12 cellular contexts compared by ENCODE assay signal in the genomic region with DNA sequence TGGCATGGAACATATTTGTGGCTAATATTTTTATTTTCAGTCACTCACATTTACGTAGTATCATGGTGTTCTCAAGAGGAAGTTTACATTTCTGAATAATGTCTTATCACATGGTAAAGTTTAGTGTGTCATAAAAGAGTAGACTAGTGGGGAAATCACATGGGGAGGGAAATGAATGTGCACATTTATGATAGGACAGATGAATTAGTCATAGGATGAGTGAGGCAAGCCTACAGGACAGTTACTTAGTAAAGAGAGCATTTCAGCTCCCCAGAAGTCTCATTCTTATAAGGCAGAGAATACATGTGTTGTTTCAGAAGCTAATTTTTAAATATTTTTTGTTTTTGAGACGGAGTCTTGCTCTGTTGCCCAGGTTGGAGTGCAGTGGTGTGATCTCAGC. TPM values are rescaled to one million over a fixed set of nuclear protein-coding genes. Genes with fewer than 3 reads are reported as not detected.
DNase-seq lines count a peak whose midpoint lies in the region; ATAC-seq, FAIRE-seq and TF ChIP-seq lines count a peak whose summit lies in the region.
"Had no signal": no experiment of that assay in that cellular context is flagged by ENCODE, and none has a peak within 500 bp of the region (broad histone marks: within the 10 kb centered on the region; RNA-seq: fewer than 3 reads in every experiment).

No MANE protein-coding gene starts in this region.

- H3K9me1 ChIP-seq in endothelial cell of umbilical vein (replicated peaks; ENCODE audit: control insufficient read depth, extremely low read depth, insufficient read depth, low read length) = no peaks in the 10 kb centered on the region

- intact Hi-C loops in endothelial cell of umbilical vein (cut with micrococcal nuclease) (no loop called here), ascending aorta (cut with DNase I) (loop anchor here (10.0 kb wide), 1 partner anchor 225 kb away; the partner anchor contains the start of gene TAB3)

- no peak overlapping the region for H3K9ac ChIP-seq in SK-N-SH
- no peak overlapping the region for H3K9ac ChIP-seq in OCI-LY3 (ENCODE audit: low read length)
- no peak overlapping the region for H3K9ac ChIP-seq in endothelial cell of umbilical vein (replicated peaks; ENCODE audit: extremely low read depth, insufficient read depth, low read length)
- peak overlapping the region; percentile 49 for H3K9ac ChIP-seq in skeletal muscle satellite cell (ENCODE audit: low read depth, low read length)

- no peak for TF ChIP-seq RAD21 in SK-N-SH (IDR thresholded peaks at IDR 0.05; ENCODE audit: low read length)

- no peaks in the 10 kb centered on the region for H3K9me3 ChIP-seq in SK-N-SH
- no peaks in the 10 kb centered on the region for H3K9me3 ChIP-seq in OCI-LY3 (ENCODE audit: insufficient read depth, low read length)
- no peaks in the 10 kb centered on the region for H3K9me3 ChIP-seq in endothelial cell of umbilical vein (replicated peaks; ENCODE audit: control insufficient read depth, insufficient read depth, low read length)
- H3K9me3 ChIP-seq in skeletal muscle satellite cell (replicated peaks; ENCODE audit: low read length) = no peaks in the 10 kb centered on the region
- H3K9me3 ChIP-seq in ascending aorta = no peaks in the 10 kb centered on the region
- H3K9me3 ChIP-seq: suprapubic skin had no signal

- ATAC-seq in SK-N-SH treated with all-trans-retinoic acid at 6 μM for 48 hours (no peak), GM19023 (IDR thresholded peaks at IDR 0.05; ENCODE audit: unreplicated experiment) (no peak)

- H3K36me3 ChIP-seq in SK-N-SH (replicated peaks in 1 of 2; ENCODE audit: control insufficient read depth in 1 of 2, insufficient read depth in 2 of 2, low read length in 1 of 2) (no peaks in the 10 kb centered on the region), OCI-LY3 (replicated peaks; ENCODE audit: low read depth, low read length) (peaks cover 3% of the 10 kb centered on the region), endothelial cell of umbilical vein (ENCODE audit: control insufficient read depth in 2 of 2, extremely low read depth in 1 of 2, insufficient read depth in 2 of 2, low read length in 2 of 2) (no peaks in the 10 kb centered on the region), skeletal muscle satellite cell (ENCODE audit: insufficient read depth, low read length) (no peaks in the 10 kb centered on the region), ascending aorta (no peaks in the 10 kb centered on the region)
- H3K36me3 ChIP-seq: suprapubic skin had no signal

- H3F3A ChIP-seq in SK-N-SH (replicated peaks; ENCODE audit: insufficient read depth) = no peaks in the 10 kb centered on the region

- H3K4me3 ChIP-seq in SK-N-SH (ENCODE audit: low read depth in 2 of 2, low read length in 1 of 2) (no peak overlapping the region), OCI-LY3 (ENCODE audit: low read length) (no peak overlapping the region), endothelial cell of umbilical vein (replicated peaks in 1 of 3; ENCODE audit: insufficient read depth in 1 of 3, low read depth in 1 of 3, low read length in 3 of 3) (no peak overlapping the region), skeletal muscle satellite cell (ENCODE audit: low read length) (no peak overlapping the region), ascending aorta (no peak overlapping the region)
- H3K4me3 ChIP-seq: suprapubic skin had no signal

- no peaks in the 10 kb centered on the region for H4K20me1 ChIP-seq in SK-N-SH (ENCODE audit: insufficient read depth)
- H4K20me1 ChIP-seq in OCI-LY3 (ENCODE audit: insufficient read depth, low read length) = 0 out of 2 replicates have a peak, but pooled peaks cover 7% of the 10 kb centered on the region
- no peaks in the 10 kb centered on the region for H4K20me1 ChIP-seq in endothelial cell of umbilical vein (replicated peaks; ENCODE audit: control insufficient read depth, extremely low read depth, insufficient read depth, low read length)

- dilution Hi-C loops in endothelial cell of umbilical vein (cut with MboI; ENCODE audit: extremely low pct_ligation_motif_present, low sequenced_read_pairs) = no loop called here

- TF ChIP-seq EP300 in SK-N-SH (IDR thresholded peaks at IDR 0.05; ENCODE audit: borderline replicate concordance in 1 of 2, low read depth in 1 of 2, low read length in 1 of 2) = no peak

- POLR2A ChIA-PET in SK-N-SH (lab: Yijun Ruan, JAX) (no interaction called here), endothelial cell of umbilical vein (lab: Charles Lee) (no interaction called here)

- H3K4me1 ChIP-seq in SK-N-SH (ENCODE audit: control insufficient read depth in 1 of 2, insufficient read depth in 2 of 2, low read depth in 1 of 2, low read length in 1 of 2) (peaks cover 0 to 4% of the 10 kb centered on the region in 2 experiments; a peak in 1 of 4 replicates), OCI-LY3 (ENCODE audit: low read length) (peaks cover 32% of the 10 kb centered on the region), endothelial cell of umbilical vein (ENCODE audit: control insufficient read depth, extremely low read depth, insufficient read depth, low read length) (peaks cover 2% of the 10 kb centered on the region), skeletal muscle satellite cell (ENCODE audit: control insufficient read depth, insufficient read depth, low read length) (peaks cover 9% of the 10 kb centered on the region), ascending aorta (no peaks in the 10 kb centered on the region)

- DNase-seq in SK-N-SH (no peak), endothelial cell of umbilical vein (ENCODE audit: low read depth, low spot score) (peak; percentile 52), ascending aorta (ENCODE audit: low spot score in 2 of 2) (no peak), ACHN (no peak)
- DNase-seq: effector memory CD4-positive, alpha-beta T cell; posterior cingulate gyrus had no signal

- H3K4me2 ChIP-seq in SK-N-SH = no peak overlapping the region
- peak overlapping the region; percentile 30 for H3K4me2 ChIP-seq in OCI-LY3 (ENCODE audit: low read length)
- H3K4me2 ChIP-seq in endothelial cell of umbilical vein (ENCODE audit: insufficient read depth, low read length) = no peak overlapping the region
- H3K4me2 ChIP-seq in skeletal muscle satellite cell (ENCODE audit: low read length) = no peak overlapping the region

- no peak for TF ChIP-seq CTCF in SK-N-SH (IDR thresholded peaks at IDR 0.05)
- no peak for TF ChIP-seq CTCF in OCI-LY3 (IDR thresholded peaks at IDR 0.05; ENCODE audit: low read depth, low read length)
- TF ChIP-seq CTCF in endothelial cell of umbilical vein (IDR thresholded peaks at IDR 0.05; ENCODE audit: extremely low read depth in 1 of 2, insufficient read depth in 1 of 2, low read depth in 1 of 2, low read length in 2 of 2) = no peak
- no peak for TF ChIP-seq CTCF in ascending aorta (IDR thresholded peaks at IDR 0.05)

- H3K79me2 ChIP-seq in SK-N-SH (ENCODE audit: insufficient read depth) (no peaks in the 10 kb centered on the region), OCI-LY3 (ENCODE audit: low read length) (peaks cover 43% of the 10 kb centered on the region), endothelial cell of umbilical vein (ENCODE audit: control insufficient read depth, insufficient read depth, low read length) (no peaks in the 10 kb centered on the region)

- H3K27me3 ChIP-seq in SK-N-SH (ENCODE audit: insufficient read depth) (no peaks in the 10 kb centered on the region), OCI-LY3 (ENCODE audit: low read depth, low read length) (no peaks in the 10 kb centered on the region), endothelial cell of umbilical vein (ENCODE audit: control insufficient read depth in 2 of 2, insufficient read depth in 2 of 2, low read length in 2 of 2) (no peaks in the 10 kb centered on the region), skeletal muscle satellite cell (ENCODE audit: control insufficient read depth, insufficient read depth, low read length) (no peaks in the 10 kb centered on the region), ascending aorta (no peaks in the 10 kb centered on the region)
- H3K27me3 ChIP-seq: suprapubic skin had no signal

- 34% methylated on average over 2 of the region's 2 CpGs for WGBS in SK-N-SH (ENCODE audit: low lambda C conversion rate)

- in situ Hi-C loops in ACHN (cut with HindIII; ENCODE audit: low pct_ligation_motif_present, low pct_unique_long_range_greater_than_20kb, low sequenced_read_pairs) = no loop called here

- no TSS peak for BruUV-seq in endothelial cell of umbilical vein (replicated peaks; lab: Mats Ljungman, UMichigan)

- CTCF ChIA-PET in SK-N-SH (lab: Yijun Ruan, JAX) (interaction anchor here (1.9 kb wide), 1 partner anchor 24 kb away, joined by 6 read pairs; no protein-coding TSS in a partner anchor), endothelial cell of umbilical vein (lab: Charles Lee) (no interaction called here)

- no peak overlapping the region for H2AFZ ChIP-seq in SK-N-SH (ENCODE audit: low read depth)
- H2AFZ ChIP-seq in OCI-LY3 (ENCODE audit: low read depth, low read length) = no peak overlapping the region
- H2AFZ ChIP-seq in endothelial cell of umbilical vein (ENCODE audit: low read depth, low read length) = no peak overlapping the region

- H3K9me2 ChIP-seq in SK-N-SH = no peaks in the 10 kb centered on the region; the same call in 1 of the 2 replicates

- no peak for TF ChIP-seq POLR2A in endothelial cell of umbilical vein (IDR thresholded peaks at IDR 0.05; ENCODE audit: low read depth, low read length)

- peak; percentile 75 for FAIRE-seq in endothelial cell of umbilical vein (lab: Jason Lieb, UNC)

- H3K27ac ChIP-seq in SK-N-SH (ENCODE audit: low read depth in 2 of 2, low read length in 1 of 2) (peak overlapping the region in 1 of 2 experiments; percentile 25; a peak in 1 of 4 replicates), OCI-LY3 (ENCODE audit: low read length) (no peak overlapping the region), endothelial cell of umbilical vein (ENCODE audit: insufficient read depth, low read depth, low read length) (peak overlapping the region; percentile 51), ascending aorta (no peak overlapping the region)
- H3K27ac ChIP-seq: 22Rv1, suprapubic skin had no signal

TF ChIP-seq in SK-N-SH treated with all-trans-retinoic acid at 6 μM for 48 hours, 23 proteins besides CTCF, POLR2A, EP300 and RAD21 (continues in another document):
- TF ChIP-seq ZFP3 (CRISPR knock-in tag; IDR thresholded peaks at IDR 0.05) = no peak

RNA-seq across cellular contexts. Expression of gene GK, which starts 6.2 kb away (rescaled TPM):
- polyA plus RNA-seq in SK-N-SH (2012; rRNA removed) = 2.2 and 3.1 TPM in 2 replicates
- 2.6 and 2.8 TPM in 2 replicates for polyA plus RNA-seq in SK-N-SH (2012; cell fraction: cytosol; rRNA removed)
- polyA plus RNA-seq in SK-N-SH (2012; cell fraction: nucleus; rRNA removed) = 2.2 and 4.8 TPM in 2 replicates
- total RNA-seq in endothelial cell of umbilical vein = 7.6 and 7.7 TPM in 2 replicates
- polyA plus RNA-seq in endothelial cell of umbilical vein = 1.6 and 2.7 TPM in 2 replicates
- polyA plus RNA-seq in endothelial cell of umbilical vein (2011; cell fraction: cytosol; rRNA removed) = 2.7 and 3.0 TPM in 2 replicates
- 7.3 and 8.0 TPM in 2 replicates for polyA plus RNA-seq in endothelial cell of umbilical vein (2011; cell fraction: nucleus; rRNA removed)
- 4.3 and 5.4 TPM in 2 replicates for polyA plus RNA-seq in endothelial cell of umbilical vein (2012)
- 4.6 and 5.4 TPM in 2 replicates for polyA minus RNA-seq in endothelial cell of umbilical vein
- polyA minus RNA-seq in endothelial cell of umbilical vein (2011; cell fraction: cytosol; rRNA and poly(A)+ RNA removed) = 8.7 TPM
- 3.8 and 5.8 TPM in 2 replicates for polyA minus RNA-seq in endothelial cell of umbilical vein (2011; cell fraction: nucleus; rRNA and poly(A)+ RNA removed)
- total RNA-seq in skeletal muscle satellite cell (2012; rRNA removed) = 12.5 and 16.2 TPM in 2 replicates
- total RNA-seq in ascending aorta = 14.2 TPM
